10 cellular contexts compared by ENCODE assay signal in genomic region chr10:117441812-117442443, GRCh38.
DNase-seq lines count a peak whose midpoint lies in the region; ATAC-seq and FAIRE-seq lines count a peak whose summit lies in the region.
"Had no signal": no experiment of that assay in that cellular context is flagged by ENCODE, and none has a peak within 500 bp of the region (broad histone marks: within the 10 kb centered on the region; RNA-seq: fewer than 3 reads in every experiment).

No MANE protein-coding gene starts in this region.

- peak; percentile 74 for FAIRE-seq in GM18507 (lab: Jason Lieb, UNC)
- FAIRE-seq: TTC549 had no signal

- intact Hi-C loops in Right ventricle myocardium inferior (cut with DNase I) = loop anchor here (10.0 kb wide), 1 partner anchor 227 kb away; no protein-coding TSS in a partner anchor

- DNase-seq in GM18507 (ENCODE audit: extremely low spot score, insufficient read length, low read depth) (no peak), SW480 (ENCODE audit: low spot score) (peak; percentile 9), putamen (ENCODE audit: low spot score) (peak; percentile 30), germinal center (ENCODE audit: low spot score) (no peak), NCI-H2171 (lab: John Stamatoyannopoulos, UW) (no peak), NCI-H345 (lab: John Stamatoyannopoulos, UW) (no peak), Right ventricle myocardium inferior (ENCODE audit: missing footprints) (no peak)
- DNase-seq: stimulated activated CD4-positive, alpha-beta T cell treated with anti-CD3 and anti-CD28 coated beads, Interleukin-2, amount 100 ng/mL, for 24 hours had no signal

- ATAC-seq in HG03342 (IDR thresholded peaks at IDR 0.05; ENCODE audit: unreplicated experiment) (peak; percentile 61), Right ventricle myocardium inferior (no peak)

Comparison
In these comparisons a context has a peak if more than half of its experiments do, and no peak if none do; other contexts are left out.
1. DNase-seq: peak in SW480 (single experiment) and putamen (single experiment); none in GM18507 (single experiment), germinal center (single experiment), NCI-H2171 (single experiment), NCI-H345 (single experiment) and Right ventricle myocardium inferior (single experiment).